ENCODE assay signal across 2 cellular contexts in genomic region chr5:134275822-134276221, GRCh38.
A peak's percentile ranks its signal among the peaks of the same experiment; 100 is the strongest.
TF ChIP-seq lines count a peak whose summit lies in the region.

No MANE protein-coding gene starts in this region.

TF ChIP-seq in HEK293, 187 proteins besides CTCF, POLR2A, EP300 and RAD21:
- peak; percentile 43; the same call in 1 of the 2 replicates for TF ChIP-seq ZBTB17 (tag by site-specific recombination; IDR thresholded peaks at IDR 0.05)
- TF ChIP-seq TRIM28 (IDR thresholded peaks at IDR 0.05; ENCODE audit: borderline replicate concordance, low read length) = 0 out of 2 replicates have a peak, but pooled peaks have one; percentile 35
- TF ChIP-seq ZNF184 (tag by site-specific recombination; IDR thresholded peaks at IDR 0.05) = no peak
- no peak for TF ChIP-seq ZNF133 (tag by site-specific recombination; IDR thresholded peaks at IDR 0.05)
- TF ChIP-seq PRDM10 (tag by site-specific recombination; IDR thresholded peaks at IDR 0.05) = peak; percentile 78
- 0 out of 2 replicates have a peak, but pooled peaks have one; percentile 23 for TF ChIP-seq ZNF513 (tag by site-specific recombination; IDR thresholded peaks at IDR 0.05)
- no peak for TF ChIP-seq ZNF580 (tag by site-specific recombination; IDR thresholded peaks at IDR 0.05)
- TF ChIP-seq PRDM1 (tag by site-specific recombination; IDR thresholded peaks at IDR 0.05) = peak; percentile 4; the same call in 1 of the 2 replicates
- TF ChIP-seq ZXDB (tag by site-specific recombination; IDR thresholded peaks at IDR 0.05) = no peak

TF ChIP-seq in IMR-90, 13 proteins besides CTCF, POLR2A, EP300 and RAD21 (continued from another document):
- TF ChIP-seq ELK1 (IDR thresholded peaks at IDR 0.05; ENCODE audit: borderline replicate concordance, low read depth, low read length) (no peak), RFX5 (IDR thresholded peaks at IDR 0.05; ENCODE audit: low read depth, low read length) (no peak), MAFK (IDR thresholded peaks at IDR 0.05; ENCODE audit: low read depth, low read length) (no peak), SMC3 (IDR thresholded peaks at IDR 0.05; ENCODE audit: low read depth, low read length) (no peak), CHD1 (IDR thresholded peaks at IDR 0.05; ENCODE audit: low read depth, low read length) (no peak), FOS (IDR thresholded peaks at IDR 0.05; ENCODE audit: low read depth, low read length) (no peak), NFE2L2 (IDR thresholded peaks at IDR 0.05; ENCODE audit: low read depth, low read length) (no peak), MAZ (IDR thresholded peaks at IDR 0.05; ENCODE audit: borderline replicate concordance, low read depth, low read length) (no peak), BHLHE40 (IDR thresholded peaks at IDR 0.05; ENCODE audit: low read depth, low read length) (no peak), USF2 (IDR thresholded peaks at IDR 0.05; ENCODE audit: low read depth, low read length) (no peak), MXI1 (IDR thresholded peaks at IDR 0.05; ENCODE audit: borderline replicate concordance, low read depth, low read length) (no peak)
